ENCODE assay signal across 19 cellular contexts in genomic region chr19:53880716-53881481, GRCh38. TPM values are rescaled to one million over a fixed set of nuclear protein-coding genes. Genes with fewer than 3 reads are reported as not detected.
DNase-seq lines count a peak whose midpoint lies in the region; ATAC-seq, FAIRE-seq and TF ChIP-seq lines count a peak whose summit lies in the region.
"Had no signal": no experiment of that assay in that cellular context is flagged by ENCODE, and none has a peak within 500 bp of the region (broad histone marks: within the 10 kb centered on the region; RNA-seq: fewer than 3 reads in every experiment).

No MANE protein-coding gene starts in this region.

- DNase-seq in AG04449 (ENCODE audit: low read depth, low spot score) = no peak
- DNase-seq in H7 = peak; percentile 52
- DNase-seq in keratinocyte (ENCODE audit: low read depth, low spot score) = no peak
- no peak for DNase-seq in islet precursor cell
- no peak for DNase-seq in prostate gland (ENCODE audit: low spot score)
- DNase-seq: aorta; dermis blood vessel endothelial cell; NCI-H1092 treated with DMSO at 0.1 percent for 48 hours; NCI-H226; stimulated activated CD4-positive, alpha-beta T cell treated with anti-CD3 and anti-CD28 coated beads, Interleukin-4, amount 100 ng/mL, for 4 hours had no signal

- H3K4me2 ChIP-seq in keratinocyte (ENCODE audit: control insufficient read depth, extremely low read depth, insufficient read depth, low read depth, low read length) = peak overlapping the region; percentile 77

- ATAC-seq in HG03460 (IDR thresholded peaks at IDR 0.05; ENCODE audit: unreplicated experiment) (no peak), GM19463 (IDR thresholded peaks at IDR 0.05; ENCODE audit: unreplicated experiment) (no peak)

- H3K9me3 ChIP-seq in keratinocyte (ENCODE audit: control insufficient read depth, low read depth, low read length) (no peaks in the 10 kb centered on the region), prostate gland (no peaks in the 10 kb centered on the region)

- peaks cover 15% of the 10 kb centered on the region for H3K4me1 ChIP-seq in keratinocyte (ENCODE audit: control insufficient read depth, extremely low read depth, insufficient read depth, low read length)
- peaks cover 6% of the 10 kb centered on the region for H3K4me1 ChIP-seq in prostate gland (replicated peaks)

- peak overlapping the region; percentile 67 for H2AFZ ChIP-seq in keratinocyte (ENCODE audit: control insufficient read depth, low read length)

- intact Hi-C loops in prostate gland (cut with DNase I) = no loop called here

- WGBS in prostate gland = 29% methylated on average over 6 of the region's 6 CpGs

- TF ChIP-seq CTCF in AG04449 (IDR thresholded peaks at IDR 0.05; ENCODE audit: insufficient read depth, low read length, missing control alignments) (no peak), WI38 (IDR thresholded peaks at IDR 0.05; ENCODE audit: low read depth, low read length) (no peak), keratinocyte (optimal IDR thresholded peaks at IDR 0.05 in 1 of 3, IDR thresholded peaks at IDR 0.05 in 1 of 3, conservative IDR thresholded peaks at IDR 0.05 in 1 of 3; ENCODE audit: extremely low read depth in 1 of 3, insufficient read depth in 2 of 3, low read length in 3 of 3) (no peak), prostate gland (IDR thresholded peaks at IDR 0.05) (no peak)

- no peak for TF ChIP-seq POLR2A in prostate gland (IDR thresholded peaks at IDR 0.05)

- FAIRE-seq in keratinocyte (lab: Jason Lieb, UNC) = no peak
- FAIRE-seq: GM18507, islet of Langerhans had no signal

- CTCF ChIA-PET in AG04449 (lab: Yijun Ruan, JAX) = interaction anchor here (1.1 to 1.6 kb wide), 2 partner anchors 15 to 111 kb away, joined by 3 to 4 read pairs; no protein-coding TSS in a partner anchor

- H3K27me3 ChIP-seq in H7 (ENCODE audit: control insufficient read depth, insufficient read depth, low read length) (peaks cover 26% of the 10 kb centered on the region), keratinocyte (ENCODE audit: control insufficient read depth, extremely low read depth, insufficient read depth, low read length) (peaks cover 36% of the 10 kb centered on the region), prostate gland (replicated peaks; ENCODE audit: insufficient read depth) (peaks cover 17% of the 10 kb centered on the region)

- dilution Hi-C loops in keratinocyte (cut with MboI; ENCODE audit: extremely low pct_ligation_motif_present, low sequenced_read_pairs) = no loop called here

- no peak overlapping the region for H3K27ac ChIP-seq in keratinocyte (ENCODE audit: control insufficient read depth, insufficient read depth, low read length)
- no peak overlapping the region for H3K27ac ChIP-seq in prostate gland

- H3K4me3 ChIP-seq in AG04449 (ENCODE audit: low read depth, low read length) = peak overlapping the region; percentile 46
- peak overlapping the region; percentile 55; the same call in 1 of the 2 replicates for H3K4me3 ChIP-seq in H7 (ENCODE audit: insufficient read depth, low read depth, low read length)
- H3K4me3 ChIP-seq in WI38 (ENCODE audit: low read depth, low read length) = peak overlapping the region; percentile 42
- H3K4me3 ChIP-seq in keratinocyte (ENCODE audit: control insufficient read depth in 2 of 3, extremely low read depth in 1 of 3, insufficient read depth in 2 of 3, low read depth in 1 of 3, low read length in 3 of 3) = peak overlapping the region in 2 of 3 experiments; percentile 57 to 61
- H3K4me3 ChIP-seq in prostate gland = no peak overlapping the region

- H4K20me1 ChIP-seq in keratinocyte (ENCODE audit: control insufficient read depth, extremely low read depth, insufficient read depth, low read length) = no peaks in the 10 kb centered on the region

- no peaks in the 10 kb centered on the region for H3K9me1 ChIP-seq in keratinocyte (ENCODE audit: control insufficient read depth, extremely low read depth, insufficient read depth, low read length)

- H3K79me2 ChIP-seq in keratinocyte (ENCODE audit: control insufficient read depth, insufficient read depth, low read length) = no peaks in the 10 kb centered on the region

- H3K36me3 ChIP-seq in H7 (replicated peaks; ENCODE audit: control insufficient read depth, insufficient read depth, low read length) (peaks cover under 1% of the 10 kb centered on the region; the same call in 1 of the 2 replicates), keratinocyte (ENCODE audit: control insufficient read depth in 2 of 2, extremely low read depth in 1 of 2, insufficient read depth in 2 of 2, low read length in 2 of 2) (no peaks in the 10 kb centered on the region), prostate gland (no peaks in the 10 kb centered on the region)

- POLR2A ChIA-PET in AG04449 (lab: Yijun Ruan, JAX) = no interaction called here

- peak overlapping the region; percentile 47 for H3K9ac ChIP-seq in keratinocyte (ENCODE audit: control insufficient read depth, extremely low read depth, insufficient read depth, low read length)

RNA-seq across cellular contexts. Expression of gene PRKCG, which starts 1.1 kb away (rescaled TPM):
- total RNA-seq in H7 (2014; rRNA removed; shearing (Covaris generic)) = 1.1 and 1.7 TPM in 2 replicates
- polyA plus RNA-seq in keratinocyte = not detected in 3 replicates
- polyA plus RNA-seq in keratinocyte (2011; ENCODE audit: low read depth) = not detected
- not detected in 2 replicates for polyA plus RNA-seq in keratinocyte (2011; cell fraction: cytosol; rRNA removed)
- polyA plus RNA-seq in keratinocyte (2011; cell fraction: nucleus; rRNA removed) = not detected in 2 replicates
- not detected in 2 replicates for polyA plus RNA-seq in keratinocyte (2012; ENCODE audit: low replicate concordance)
- not detected in 3 replicates for polyA minus RNA-seq in keratinocyte
- not detected for polyA minus RNA-seq in keratinocyte (2011; cell fraction: cytosol; rRNA and poly(A)+ RNA removed)
- polyA minus RNA-seq in keratinocyte (2011; cell fraction: nucleus; rRNA and poly(A)+ RNA removed) = not detected in 2 replicates
- under 1 TPM in 1 of 2 donors, not detected in 1; 0.97 TPM for total RNA-seq in prostate gland
- total RNA-seq: activated T-helper 2 cell treated with anti-CD3 and anti-CD28 coated beads, Interferon-gamma antibody, Interleukin-2, Interleukin-4, amounts not matched to agents 10 μg/mL and 5 μg/mL and 100 μg/mL, durations not matched to agents 14 hours and 24 hours and 36 hours; CD4-positive, alpha-beta memory T cell; HT1080 had no signal
- polyA plus RNA-seq: aorta had no signal

RNA-seq across cellular contexts. Expression of gene MYADM, which starts 13.2 kb away (rescaled TPM):
- 37.5 and 44.9 TPM in 2 replicates for total RNA-seq in H7 (2014; rRNA removed; shearing (Covaris generic))
- 16.8 to 24.6 TPM (median 19.4 TPM) in 3 replicates for polyA plus RNA-seq in keratinocyte
- polyA plus RNA-seq in keratinocyte (2011; ENCODE audit: low read depth) = 7.8 TPM
- polyA plus RNA-seq in keratinocyte (2011; cell fraction: cytosol; rRNA removed) = 13.7 and 25.2 TPM in 2 replicates
- 67.7 and 97.3 TPM in 2 replicates for polyA plus RNA-seq in keratinocyte (2011; cell fraction: nucleus; rRNA removed)
- 20.1 and 71.6 TPM in 2 replicates for polyA plus RNA-seq in keratinocyte (2012; ENCODE audit: low replicate concordance)
- 22.0 to 221 TPM (median 23.3 TPM) in 3 replicates for polyA minus RNA-seq in keratinocyte
- 41.4 TPM for polyA minus RNA-seq in keratinocyte (2011; cell fraction: cytosol; rRNA and poly(A)+ RNA removed)
- polyA minus RNA-seq in keratinocyte (2011; cell fraction: nucleus; rRNA and poly(A)+ RNA removed) = 37.5 and 65.9 TPM in 2 replicates
- 10 to 100 TPM; 56.4 to 96.3 TPM for total RNA-seq in prostate gland

RNA-seq across cellular contexts. Expression of gene CACNG7, which starts 28.2 kb away (rescaled TPM):
- 3.8 and 4.5 TPM in 2 replicates for total RNA-seq in H7 (2014; rRNA removed; shearing (Covaris generic))
- polyA plus RNA-seq in keratinocyte = not detected in 3 replicates
- not detected for polyA plus RNA-seq in keratinocyte (2011; ENCODE audit: low read depth)
- not detected in 2 replicates for polyA plus RNA-seq in keratinocyte (2011; cell fraction: cytosol; rRNA removed)
- not detected in 2 replicates for polyA plus RNA-seq in keratinocyte (2011; cell fraction: nucleus; rRNA removed)
- not detected in 2 replicates for polyA plus RNA-seq in keratinocyte (2012; ENCODE audit: low replicate concordance)
- not detected in 3 replicates for polyA minus RNA-seq in keratinocyte
- polyA minus RNA-seq in keratinocyte (2011; cell fraction: cytosol; rRNA and poly(A)+ RNA removed) = not detected
- polyA minus RNA-seq in keratinocyte (2011; cell fraction: nucleus; rRNA and poly(A)+ RNA removed) = not detected in 2 replicates
- total RNA-seq in prostate gland = not detected
- total RNA-seq: activated T-helper 2 cell treated with anti-CD3 and anti-CD28 coated beads, Interferon-gamma antibody, Interleukin-2, Interleukin-4, amounts not matched to agents 10 μg/mL and 5 μg/mL and 100 μg/mL, durations not matched to agents 14 hours and 24 hours and 36 hours; aorta; CD4-positive, alpha-beta memory T cell; dermis blood vessel endothelial cell; HT1080; renal cortical epithelial cell had no signal
- polyA plus RNA-seq: aorta; CD4-positive, alpha-beta memory T cell had no signal

RNA-seq across cellular contexts. Expression of gene NLRP12, which starts 56.8 kb away (rescaled TPM):
- 12.7 and 16.1 TPM in 2 replicates for total RNA-seq in H7 (2014; rRNA removed; shearing (Covaris generic))
- not detected in 3 replicates for polyA plus RNA-seq in keratinocyte
- polyA plus RNA-seq in keratinocyte (2011; ENCODE audit: low read depth) = not detected
- not detected in 2 replicates for polyA plus RNA-seq in keratinocyte (2011; cell fraction: cytosol; rRNA removed)
- not detected in 2 replicates for polyA plus RNA-seq in keratinocyte (2011; cell fraction: nucleus; rRNA removed)
- not detected in 2 replicates for polyA plus RNA-seq in keratinocyte (2012; ENCODE audit: low replicate concordance)
- not detected in 3 replicates for polyA minus RNA-seq in keratinocyte
- polyA minus RNA-seq in keratinocyte (2011; cell fraction: cytosol; rRNA and poly(A)+ RNA removed) = not detected
- not detected in 2 replicates for polyA minus RNA-seq in keratinocyte (2011; cell fraction: nucleus; rRNA and poly(A)+ RNA removed)
- total RNA-seq in prostate gland = under 1 TPM in 1 of 2 donors, not detected in 1; 0.97 TPM
- total RNA-seq: activated T-helper 2 cell treated with anti-CD3 and anti-CD28 coated beads, Interferon-gamma antibody, Interleukin-2, Interleukin-4, amounts not matched to agents 10 μg/mL and 5 μg/mL and 100 μg/mL, durations not matched to agents 14 hours and 24 hours and 36 hours; CD4-positive, alpha-beta memory T cell; HT1080 had no signal
- polyA plus RNA-seq: CD4-positive, alpha-beta memory T cell had no signal

Comparison
In these comparisons a context has a peak if more than half of its experiments do, and no peak if none do; other contexts are left out.
1. H3K4me3 ChIP-seq: peak in AG04449 (single experiment), H7 (single experiment), WI38 (single experiment) and keratinocyte (2 of 3); none in prostate gland (0 of 2).